Comparison of ENCODE assay signal across 9 cellular contexts in genomic region chr12:50400104-50400637, GRCh38. TPM values are rescaled to one million over a fixed set of nuclear protein-coding genes. Genes with fewer than 3 reads are reported as not detected.
DNase-seq lines count a peak whose midpoint lies in the region; ATAC-seq, FAIRE-seq and TF ChIP-seq lines count a peak whose summit lies in the region.
"Had no signal": no experiment of that assay in that cellular context is flagged by ENCODE, and none has a peak within 500 bp of the region (broad histone marks: within the 10 kb centered on the region; RNA-seq: fewer than 3 reads in every experiment).

No MANE protein-coding gene starts in this region.

- FAIRE-seq in D721Med (lab: Jason Lieb, UNC) = no peak

- H2BK15ac ChIP-seq in neuronal stem cell (ENCODE audit: low read length) = no peak overlapping the region

- peaks cover 2% of the 10 kb centered on the region for H3K79me1 ChIP-seq in neuronal stem cell (ENCODE audit: low read depth, low read length)

- H2AFZ ChIP-seq in OCI-LY1 (ENCODE audit: low read length) (peak overlapping the region; percentile 67; the same call in 1 of the 2 replicates), neuronal stem cell (ENCODE audit: low read length) (peak overlapping the region; percentile 90)

- no peak overlapping the region for H3K14ac ChIP-seq in neuronal stem cell (ENCODE audit: low read length)

- H2BK5ac ChIP-seq in neuronal stem cell (ENCODE audit: low read length) = no peak overlapping the region

- no peaks in the 10 kb centered on the region for H4K20me1 ChIP-seq in OCI-LY1 (ENCODE audit: insufficient read depth, low read length)

- DNase-seq in activated naive CD4-positive, alpha-beta T cell treated with anti-CD3 and anti-CD28 coated beads for 36 hours = no peak
- DNase-seq in activated naive CD4-positive, alpha-beta T cell treated with anti-CD3 and anti-CD28 coated beads, Interleukin-2, amount 50 U/mL, for 16 hours = no peak
- DNase-seq in effector memory CD8-positive, alpha-beta T cell = no peak
- DNase-seq in neuronal stem cell (ENCODE audit: low spot score) (no peak), ACHN (no peak), globus pallidus (ENCODE audit: low spot score) (no peak), D721Med (ENCODE audit: insufficient read length, low spot score) (no peak)

- no peak for ATAC-seq in effector memory CD8-positive, alpha-beta T cell (replicated peaks)

- peaks cover 2% of the 10 kb centered on the region for H3K27me3 Mint-ChIP-seq in activated naive CD4-positive, alpha-beta T cell treated with anti-CD3 and anti-CD28 coated beads for 36 hours (ENCODE audit: low read depth)
- H3K27me3 Mint-ChIP-seq in effector memory CD8-positive, alpha-beta T cell = peaks cover 13 to 22% of the 10 kb centered on the region in 2 donors

- no peak overlapping the region for H2BK120ac ChIP-seq in neuronal stem cell (ENCODE audit: low read depth, low read length)

- H3K9me3 ChIP-seq in OCI-LY1 (ENCODE audit: low read length) (no peaks in the 10 kb centered on the region), neuronal stem cell (replicated peaks in 1 of 2; ENCODE audit: control insufficient read depth in 2 of 2, insufficient read depth in 1 of 2, low read depth in 1 of 2, low read length in 2 of 2) (no peaks in the 10 kb centered on the region)

- H3F3A ChIP-seq in OCI-LY1 (ENCODE audit: insufficient read depth, low read length) = no peaks in the 10 kb centered on the region

- peaks cover 19% of the 10 kb centered on the region for H3K4me1 Mint-ChIP-seq in activated naive CD4-positive, alpha-beta T cell treated with anti-CD3 and anti-CD28 coated beads for 36 hours (ENCODE audit: low read depth)
- H3K4me1 Mint-ChIP-seq in effector memory CD8-positive, alpha-beta T cell (ENCODE audit: low read depth in 2 of 2) = peaks cover 17 to 23% of the 10 kb centered on the region in 2 donors

- in situ Hi-C loops in ACHN (cut with HindIII; ENCODE audit: low pct_ligation_motif_present, low pct_unique_long_range_greater_than_20kb, low sequenced_read_pairs) = no loop called here

- H3K18ac ChIP-seq in neuronal stem cell (ENCODE audit: low read length) = no peak overlapping the region

- peak overlapping the region; percentile 82 for H3K27ac ChIP-seq in OCI-LY1 (ENCODE audit: low read depth, low read length, poor library complexity, severe bottlenecking)
- peak overlapping the region; percentile 84 for H3K27ac ChIP-seq in neuronal stem cell (replicated peaks; ENCODE audit: low read length)

- H2AK5ac ChIP-seq in neuronal stem cell (ENCODE audit: low read depth, low read length) = no peak overlapping the region

- H3K27me3 ChIP-seq in OCI-LY1 (ENCODE audit: insufficient read depth, low read length) (no peaks in the 10 kb centered on the region), neuronal stem cell (ENCODE audit: control insufficient read depth in 3 of 3, insufficient read depth in 3 of 3, low read depth in 1 of 3, low read length in 3 of 3) (no peaks in the 10 kb centered on the region)

- H3K79me2 ChIP-seq in OCI-LY1 (ENCODE audit: insufficient read depth, low read length) = peaks cover 40% of the 10 kb centered on the region

- peak overlapping the region; percentile 87 for H3K27ac Mint-ChIP-seq in activated naive CD4-positive, alpha-beta T cell treated with anti-CD3 and anti-CD28 coated beads for 36 hours
- peak overlapping the region; percentile 95 to 96 for H3K27ac Mint-ChIP-seq in effector memory CD8-positive, alpha-beta T cell

- H3K4me2 ChIP-seq in OCI-LY1 (ENCODE audit: low read length) = peak overlapping the region; percentile 86
- peak overlapping the region; percentile 52 for H3K4me2 ChIP-seq in neuronal stem cell (ENCODE audit: insufficient read depth, low read length, poor library complexity, severe bottlenecking)

- intact Hi-C loops in activated naive CD4-positive, alpha-beta T cell treated with anti-CD3 and anti-CD28 coated beads for 36 hours (cut with micrococcal nuclease) = loop anchor here (1.0 to 10.0 kb wide), 7 partner anchors 117 to 925 kb away; partner anchors contain the start of genes BIN2, COX14, LIMA1 and POU6F1

- no peak overlapping the region for H4K8ac ChIP-seq in neuronal stem cell (ENCODE audit: low read depth, low read length)

- H3K36me3 ChIP-seq in OCI-LY1 (ENCODE audit: insufficient read depth, low read length) (peaks cover 12% of the 10 kb centered on the region; the same call in 1 of the 2 replicates), neuronal stem cell (replicated peaks in 1 of 2; ENCODE audit: control insufficient read depth in 2 of 2, insufficient read depth in 2 of 2, low read length in 2 of 2) (peaks cover 0 to 7% of the 10 kb centered on the region in 2 donors)

- H3K4me3 Mint-ChIP-seq in activated naive CD4-positive, alpha-beta T cell treated with anti-CD3 and anti-CD28 coated beads for 36 hours = peak overlapping the region; percentile 99
- peak overlapping the region; percentile 96 to 98 for H3K4me3 Mint-ChIP-seq in effector memory CD8-positive, alpha-beta T cell

- H3K4me3 ChIP-seq in OCI-LY1 (ENCODE audit: low read depth, low read length, poor library complexity, severe bottlenecking) = peak overlapping the region; percentile 88
- peak overlapping the region; percentile 74 to 88 for H3K4me3 ChIP-seq in neuronal stem cell (ENCODE audit: low read length in 2 of 2)

- no CpG with 5 or more reads among the region's 8 CpGs for WGBS in neuronal stem cell (ENCODE audit: extremely low coverage in 2 of 2, insufficient read length in 2 of 2, insufficient replicate concordance in 1 of 2), 2 donors

- H3K23ac ChIP-seq in neuronal stem cell (ENCODE audit: low read depth, low read length, poor library complexity) = no peak overlapping the region

- no peak for TF ChIP-seq CTCF in OCI-LY1 (IDR thresholded peaks at IDR 0.05; ENCODE audit: low read length)
- no peak for TF ChIP-seq CTCF in D721Med (IDR thresholded peaks at IDR 0.05; ENCODE audit: insufficient read depth, missing control alignments)

- CTCF ChIA-PET in activated naive CD4-positive, alpha-beta T cell treated with anti-CD3 and anti-CD28 coated beads for 36 hours (lab: Charles Lee) = interaction anchor here (0.6 kb wide), 1 partner anchor 285 kb away, joined by 3 read pairs; no protein-coding TSS in a partner anchor

- H3K9me3 Mint-ChIP-seq in activated naive CD4-positive, alpha-beta T cell treated with anti-CD3 and anti-CD28 coated beads for 36 hours = no peaks in the 10 kb centered on the region
- H3K9me3 Mint-ChIP-seq in effector memory CD8-positive, alpha-beta T cell = no peaks in the 10 kb centered on the region

- H3K9me2 ChIP-seq in OCI-LY1 (ENCODE audit: low read depth, low read length) = no peaks in the 10 kb centered on the region

- H3K9ac ChIP-seq in OCI-LY1 (ENCODE audit: low read length) (peak overlapping the region; percentile 86), neuronal stem cell (ENCODE audit: low read depth, low read length, poor library complexity) (no peak overlapping the region)

- H3K36me3 Mint-ChIP-seq in activated naive CD4-positive, alpha-beta T cell treated with anti-CD3 and anti-CD28 coated beads for 36 hours (ENCODE audit: low read depth) = peaks cover 14% of the 10 kb centered on the region
- peaks cover 10% of the 10 kb centered on the region for H3K36me3 Mint-ChIP-seq in effector memory CD8-positive, alpha-beta T cell (ENCODE audit: insufficient read depth)

- peaks cover 23% of the 10 kb centered on the region for H3K4me1 ChIP-seq in OCI-LY1 (ENCODE audit: insufficient read depth, low read length, severe bottlenecking)
- H3K4me1 ChIP-seq in neuronal stem cell (ENCODE audit: control insufficient read depth in 2 of 2, insufficient read depth in 1 of 2, low read depth in 1 of 2, low read length in 2 of 2) = peaks cover 0 to 6% of the 10 kb centered on the region in 2 donors

- H2BK12ac ChIP-seq in neuronal stem cell (ENCODE audit: low read length) = no peak overlapping the region

- no peak overlapping the region for H3K4ac ChIP-seq in neuronal stem cell (ENCODE audit: low read length)

- no peak overlapping the region for H4K91ac ChIP-seq in neuronal stem cell (ENCODE audit: low read depth, low read length, poor library complexity)

RNA-seq across cellular contexts. Expression of gene LARP4, which starts 0.5 kb away (rescaled TPM):
- total RNA-seq in activated naive CD4-positive, alpha-beta T cell treated with anti-CD3 and anti-CD28 coated beads for 36 hours = 10 to 100 TPM; 44.7 to 44.9 TPM
- polyA plus RNA-seq in neuronal stem cell (2013, experiment 1 of 2) = 26.8 TPM
- polyA plus RNA-seq in neuronal stem cell (2013, experiment 2 of 2) = 26.7 TPM

RNA-seq across cellular contexts. Expression of gene FAM186A, which starts 3.8 kb away (rescaled TPM):
- not detected for total RNA-seq in activated naive CD4-positive, alpha-beta T cell treated with anti-CD3 and anti-CD28 coated beads for 36 hours
- not detected for polyA plus RNA-seq in neuronal stem cell (2013, experiment 1 of 2)
- not detected for polyA plus RNA-seq in neuronal stem cell (2013, experiment 2 of 2)
- total RNA-seq: myocyte had no signal
